In the genomic region with DNA sequence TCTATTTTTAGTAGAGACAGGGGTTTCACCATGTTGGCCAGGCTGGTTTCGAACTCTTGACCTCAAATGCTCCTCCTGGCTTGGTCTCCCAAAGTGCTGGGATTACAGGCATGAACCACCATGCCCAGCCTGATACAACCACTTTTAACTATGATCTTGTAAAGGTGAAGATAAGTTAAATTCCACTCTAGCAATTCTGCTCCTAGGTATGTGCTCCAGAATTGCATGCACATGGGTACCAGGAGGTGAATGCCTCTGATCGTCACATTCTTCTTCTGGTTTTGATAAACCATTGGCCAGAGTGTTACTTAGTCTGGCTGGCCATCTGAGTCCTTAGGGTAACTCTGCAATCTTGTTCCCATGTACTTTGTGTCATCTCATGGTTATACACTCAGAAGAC, we compare ENCODE assay signal across 30 cellular contexts. TPM values are rescaled to one million over a fixed set of nuclear protein-coding genes. Genes with fewer than 3 reads are reported as not detected.
"Had no signal": no experiment of that assay in that cellular context is flagged by ENCODE, and none has a peak within 500 bp of the region (broad histone marks: within the 10 kb centered on the region; RNA-seq: fewer than 3 reads in every experiment).

No MANE protein-coding gene starts in this region.

- H3K4me3 Mint-ChIP-seq: dendritic cell treated with granulocyte-macrophage colony-stimulating factor and Interleukin-4, amounts not matched to agents 40 ng/mL and 50 ng/mL, for 4 days; effector memory CD8-positive, alpha-beta T cell; endodermal cell had no signal

- DNase-seq: colonic mucosa; cortex of kidney; dermis blood vessel endothelial cell; dorsolateral prefrontal cortex; effector CD4-positive, alpha-beta T cell; effector CD8-positive, alpha-beta T cell; effector memory CD4-positive, alpha-beta T cell; effector memory CD8-positive, alpha-beta T cell; endodermal cell; erythroblast; esophagus squamous epithelium; foreskin fibroblast; foreskin keratinocyte; foreskin melanocyte; gastrocnemius medialis; glutamatergic neuron; head of caudate nucleus; heart left ventricle; heart right ventricle had no signal

- FAIRE-seq: colon, endometrium, endothelial cell of umbilical vein, frontal cortex had no signal

- H3K9me3 ChIP-seq: colonic mucosa, esophagus muscularis mucosa, esophagus squamous epithelium, gastrocnemius medialis, gastroesophageal sphincter had no signal

- ATAC-seq: effector memory CD8-positive, alpha-beta T cell; esophagus mucosa; foreskin keratinocyte; gastrocnemius medialis; gastroesophageal sphincter had no signal

- H3K27me3 ChIP-seq: colonic mucosa, dorsolateral prefrontal cortex, esophagus muscularis mucosa, gastrocnemius medialis, gastroesophageal sphincter, heart left ventricle had no signal

- H3K36me3 ChIP-seq: colonic mucosa, esophagus muscularis mucosa, esophagus squamous epithelium, gastrocnemius medialis, gastroesophageal sphincter, heart left ventricle, heart right ventricle had no signal

- H3K4me1 Mint-ChIP-seq: endodermal cell had no signal

- H3K27ac ChIP-seq: colonic mucosa, coronary artery, dorsolateral prefrontal cortex, epithelial cell of prostate, esophagus squamous epithelium, foreskin keratinocyte, gastrocnemius medialis, gastroesophageal sphincter had no signal

- H3K4me1 ChIP-seq: colonic mucosa, esophagus squamous epithelium, foreskin keratinocyte, gastrocnemius medialis, gastroesophageal sphincter, heart left ventricle, heart right ventricle had no signal

- H3K27ac Mint-ChIP-seq: dendritic cell treated with granulocyte-macrophage colony-stimulating factor and Interleukin-4, amounts not matched to agents 40 ng/mL and 50 ng/mL, for 4 days; effector memory CD8-positive, alpha-beta T cell; endodermal cell had no signal

- H3K9me3 Mint-ChIP-seq: dendritic cell treated with granulocyte-macrophage colony-stimulating factor and Interleukin-4, amounts not matched to agents 40 ng/mL and 50 ng/mL, for 4 days; effector memory CD8-positive, alpha-beta T cell had no signal

- H3K4me3 ChIP-seq: colonic mucosa, coronary artery, dorsolateral prefrontal cortex, esophagus muscularis mucosa, esophagus squamous epithelium, gastrocnemius medialis, gastroesophageal sphincter, heart left ventricle, heart right ventricle had no signal

RNA-seq across cellular contexts. Expression of a gene that starts 22.3 kb away (rescaled TPM):
- polyA plus RNA-seq: fibroblast of lung had no signal
